Comparison of ENCODE assay signal across 3 cellular contexts in the genomic region with DNA sequence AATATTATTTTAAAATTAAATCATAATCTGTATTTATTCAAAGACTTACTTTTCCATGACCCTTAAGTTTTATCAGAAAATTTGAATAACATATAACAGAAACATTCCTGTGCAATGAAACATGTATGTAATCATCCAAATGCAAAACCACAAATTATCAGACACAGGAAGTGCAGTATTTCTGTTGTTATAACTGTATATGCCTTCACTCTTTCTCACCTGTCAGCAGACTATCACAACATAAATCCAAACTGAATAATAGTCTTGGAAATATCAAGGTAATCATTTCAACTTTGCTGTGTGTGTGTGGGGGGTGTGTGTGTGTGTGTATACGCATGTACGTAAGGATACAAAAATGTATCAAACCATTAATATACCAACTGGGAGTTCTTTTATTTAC.
TF ChIP-seq lines count a peak whose summit lies in the region.

No MANE protein-coding gene starts in this region.

TF ChIP-seq in SK-N-SH, 30 proteins besides CTCF, POLR2A, EP300 and RAD21 (continued from another document and continues in another):
- TF ChIP-seq, protein P1, sequence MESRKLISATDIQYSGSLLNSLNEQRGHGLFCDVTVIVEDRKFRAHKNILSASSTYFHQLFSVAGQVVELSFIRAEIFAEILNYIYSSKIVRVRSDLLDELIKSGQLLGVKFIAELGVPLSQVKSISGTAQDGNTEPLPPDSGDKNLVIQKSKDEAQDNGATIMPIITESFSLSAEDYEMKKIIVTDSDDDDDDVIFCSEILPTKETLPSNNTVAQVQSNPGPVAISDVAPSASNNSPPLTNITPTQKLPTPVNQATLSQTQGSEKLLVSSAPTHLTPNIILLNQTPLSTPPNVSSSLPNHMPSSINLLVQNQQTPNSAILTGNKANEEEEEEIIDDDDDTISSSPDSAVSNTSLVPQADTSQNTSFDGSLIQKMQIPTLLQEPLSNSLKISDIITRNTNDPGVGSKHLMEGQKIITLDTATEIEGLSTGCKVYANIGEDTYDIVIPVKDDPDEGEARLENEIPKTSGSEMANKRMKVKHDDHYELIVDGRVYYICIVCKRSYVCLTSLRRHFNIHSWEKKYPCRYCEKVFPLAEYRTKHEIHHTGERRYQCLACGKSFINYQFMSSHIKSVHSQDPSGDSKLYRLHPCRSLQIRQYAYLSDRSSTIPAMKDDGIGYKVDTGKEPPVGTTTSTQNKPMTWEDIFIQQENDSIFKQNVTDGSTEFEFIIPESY (IDR thresholded peaks at IDR 0.05; ENCODE audit: borderline replicate concordance, low read depth) = no peak
- TF ChIP-seq, protein P2, sequence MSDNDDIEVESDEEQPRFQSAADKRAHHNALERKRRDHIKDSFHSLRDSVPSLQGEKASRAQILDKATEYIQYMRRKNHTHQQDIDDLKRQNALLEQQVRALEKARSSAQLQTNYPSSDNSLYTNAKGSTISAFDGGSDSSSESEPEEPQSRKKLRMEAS (IDR thresholded peaks at IDR 0.05; ENCODE audit: low read depth) = no peak
- TF ChIP-seq, protein P3, sequence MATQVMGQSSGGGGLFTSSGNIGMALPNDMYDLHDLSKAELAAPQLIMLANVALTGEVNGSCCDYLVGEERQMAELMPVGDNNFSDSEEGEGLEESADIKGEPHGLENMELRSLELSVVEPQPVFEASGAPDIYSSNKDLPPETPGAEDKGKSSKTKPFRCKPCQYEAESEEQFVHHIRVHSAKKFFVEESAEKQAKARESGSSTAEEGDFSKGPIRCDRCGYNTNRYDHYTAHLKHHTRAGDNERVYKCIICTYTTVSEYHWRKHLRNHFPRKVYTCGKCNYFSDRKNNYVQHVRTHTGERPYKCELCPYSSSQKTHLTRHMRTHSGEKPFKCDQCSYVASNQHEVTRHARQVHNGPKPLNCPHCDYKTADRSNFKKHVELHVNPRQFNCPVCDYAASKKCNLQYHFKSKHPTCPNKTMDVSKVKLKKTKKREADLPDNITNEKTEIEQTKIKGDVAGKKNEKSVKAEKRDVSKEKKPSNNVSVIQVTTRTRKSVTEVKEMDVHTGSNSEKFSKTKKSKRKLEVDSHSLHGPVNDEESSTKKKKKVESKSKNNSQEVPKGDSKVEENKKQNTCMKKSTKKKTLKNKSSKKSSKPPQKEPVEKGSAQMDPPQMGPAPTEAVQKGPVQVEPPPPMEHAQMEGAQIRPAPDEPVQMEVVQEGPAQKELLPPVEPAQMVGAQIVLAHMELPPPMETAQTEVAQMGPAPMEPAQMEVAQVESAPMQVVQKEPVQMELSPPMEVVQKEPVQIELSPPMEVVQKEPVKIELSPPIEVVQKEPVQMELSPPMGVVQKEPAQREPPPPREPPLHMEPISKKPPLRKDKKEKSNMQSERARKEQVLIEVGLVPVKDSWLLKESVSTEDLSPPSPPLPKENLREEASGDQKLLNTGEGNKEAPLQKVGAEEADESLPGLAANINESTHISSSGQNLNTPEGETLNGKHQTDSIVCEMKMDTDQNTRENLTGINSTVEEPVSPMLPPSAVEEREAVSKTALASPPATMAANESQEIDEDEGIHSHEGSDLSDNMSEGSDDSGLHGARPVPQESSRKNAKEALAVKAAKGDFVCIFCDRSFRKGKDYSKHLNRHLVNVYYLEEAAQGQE (IDR thresholded peaks at IDR 0.05; ENCODE audit: low read depth, low read length) = no peak
- no peak for TF ChIP-seq EZH2phosphoT487 (IDR thresholded peaks at IDR 0.05; ENCODE audit: borderline replicate concordance, low read depth)
- TF ChIP-seq MEF2A (IDR thresholded peaks at IDR 0.05; ENCODE audit: borderline replicate concordance, low read depth) = no peak
- peak; percentile 46 for TF ChIP-seq TCF12 (IDR thresholded peaks at IDR 0.05)
- TF ChIP-seq, protein P4, sequence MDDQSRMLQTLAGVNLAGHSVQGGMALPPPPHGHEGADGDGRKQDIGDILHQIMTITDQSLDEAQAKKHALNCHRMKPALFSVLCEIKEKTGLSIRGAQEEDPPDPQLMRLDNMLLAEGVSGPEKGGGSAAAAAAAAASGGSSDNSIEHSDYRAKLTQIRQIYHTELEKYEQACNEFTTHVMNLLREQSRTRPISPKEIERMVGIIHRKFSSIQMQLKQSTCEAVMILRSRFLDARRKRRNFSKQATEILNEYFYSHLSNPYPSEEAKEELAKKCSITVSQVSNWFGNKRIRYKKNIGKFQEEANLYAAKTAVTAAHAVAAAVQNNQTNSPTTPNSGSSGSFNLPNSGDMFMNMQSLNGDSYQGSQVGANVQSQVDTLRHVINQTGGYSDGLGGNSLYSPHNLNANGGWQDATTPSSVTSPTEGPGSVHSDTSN (IDR thresholded peaks at IDR 0.05) = peak; percentile 47; the same call in 1 of the 2 replicates
- TF ChIP-seq FOXM1 (IDR thresholded peaks at IDR 0.05; ENCODE audit: low read depth) = no peak
- TF ChIP-seq MXI1 (IDR thresholded peaks at IDR 0.05; ENCODE audit: low read depth, low read length) = no peak
- no peak for TF ChIP-seq GABPA (IDR thresholded peaks at IDR 0.05; ENCODE audit: low read depth)

TF ChIP-seq in SK-N-SH treated with all-trans-retinoic acid at 6 μM for 48 hours, 23 proteins besides CTCF, POLR2A, EP300 and RAD21 (continued from another document):
- TF ChIP-seq BACH2 (CRISPR knock-in tag; IDR thresholded peaks at IDR 0.05; ENCODE audit: borderline replicate concordance) = no peak
- TF ChIP-seq OSR1 (CRISPR knock-in tag; IDR thresholded peaks at IDR 0.05) = no peak

TF ChIP-seq in neural cell, 6 proteins besides CTCF, POLR2A, EP300 and RAD21 (continued from another document):
- TF ChIP-seq, protein P3 (IDR thresholded peaks at IDR 0.05; ENCODE audit: borderline replicate concordance) = no peak
- TF ChIP-seq SMC3 (conservative IDR thresholded peaks at IDR 0.05; ENCODE audit: poor library complexity) = no peak
